Comparison of ENCODE assay signal across 1 cellular context in the genomic region with DNA sequence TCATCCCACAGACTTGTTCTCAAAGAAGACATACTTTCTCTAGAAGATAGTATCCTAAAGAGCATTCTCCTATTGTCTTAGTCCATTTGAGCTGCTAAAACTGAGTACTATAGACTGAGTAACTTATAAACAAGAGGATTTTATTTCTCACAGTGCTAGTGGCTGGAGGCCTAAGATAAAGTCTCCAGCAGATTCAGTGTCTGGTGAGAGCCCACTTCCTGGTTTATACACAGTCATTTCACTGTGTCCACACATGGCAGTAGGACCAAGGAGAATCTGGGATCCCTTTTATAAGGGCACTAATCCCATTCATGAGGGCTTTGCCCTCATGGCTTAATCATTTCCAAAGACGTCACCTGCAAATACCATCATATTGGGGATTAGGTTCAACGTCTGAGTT.
TF ChIP-seq lines count a peak whose summit lies in the region.

No MANE protein-coding gene starts in this region.

TF ChIP-seq in K562, 482 proteins besides CTCF, POLR2A, EP300 and RAD21 (continued from another document):
- TF ChIP-seq, protein P1, sequence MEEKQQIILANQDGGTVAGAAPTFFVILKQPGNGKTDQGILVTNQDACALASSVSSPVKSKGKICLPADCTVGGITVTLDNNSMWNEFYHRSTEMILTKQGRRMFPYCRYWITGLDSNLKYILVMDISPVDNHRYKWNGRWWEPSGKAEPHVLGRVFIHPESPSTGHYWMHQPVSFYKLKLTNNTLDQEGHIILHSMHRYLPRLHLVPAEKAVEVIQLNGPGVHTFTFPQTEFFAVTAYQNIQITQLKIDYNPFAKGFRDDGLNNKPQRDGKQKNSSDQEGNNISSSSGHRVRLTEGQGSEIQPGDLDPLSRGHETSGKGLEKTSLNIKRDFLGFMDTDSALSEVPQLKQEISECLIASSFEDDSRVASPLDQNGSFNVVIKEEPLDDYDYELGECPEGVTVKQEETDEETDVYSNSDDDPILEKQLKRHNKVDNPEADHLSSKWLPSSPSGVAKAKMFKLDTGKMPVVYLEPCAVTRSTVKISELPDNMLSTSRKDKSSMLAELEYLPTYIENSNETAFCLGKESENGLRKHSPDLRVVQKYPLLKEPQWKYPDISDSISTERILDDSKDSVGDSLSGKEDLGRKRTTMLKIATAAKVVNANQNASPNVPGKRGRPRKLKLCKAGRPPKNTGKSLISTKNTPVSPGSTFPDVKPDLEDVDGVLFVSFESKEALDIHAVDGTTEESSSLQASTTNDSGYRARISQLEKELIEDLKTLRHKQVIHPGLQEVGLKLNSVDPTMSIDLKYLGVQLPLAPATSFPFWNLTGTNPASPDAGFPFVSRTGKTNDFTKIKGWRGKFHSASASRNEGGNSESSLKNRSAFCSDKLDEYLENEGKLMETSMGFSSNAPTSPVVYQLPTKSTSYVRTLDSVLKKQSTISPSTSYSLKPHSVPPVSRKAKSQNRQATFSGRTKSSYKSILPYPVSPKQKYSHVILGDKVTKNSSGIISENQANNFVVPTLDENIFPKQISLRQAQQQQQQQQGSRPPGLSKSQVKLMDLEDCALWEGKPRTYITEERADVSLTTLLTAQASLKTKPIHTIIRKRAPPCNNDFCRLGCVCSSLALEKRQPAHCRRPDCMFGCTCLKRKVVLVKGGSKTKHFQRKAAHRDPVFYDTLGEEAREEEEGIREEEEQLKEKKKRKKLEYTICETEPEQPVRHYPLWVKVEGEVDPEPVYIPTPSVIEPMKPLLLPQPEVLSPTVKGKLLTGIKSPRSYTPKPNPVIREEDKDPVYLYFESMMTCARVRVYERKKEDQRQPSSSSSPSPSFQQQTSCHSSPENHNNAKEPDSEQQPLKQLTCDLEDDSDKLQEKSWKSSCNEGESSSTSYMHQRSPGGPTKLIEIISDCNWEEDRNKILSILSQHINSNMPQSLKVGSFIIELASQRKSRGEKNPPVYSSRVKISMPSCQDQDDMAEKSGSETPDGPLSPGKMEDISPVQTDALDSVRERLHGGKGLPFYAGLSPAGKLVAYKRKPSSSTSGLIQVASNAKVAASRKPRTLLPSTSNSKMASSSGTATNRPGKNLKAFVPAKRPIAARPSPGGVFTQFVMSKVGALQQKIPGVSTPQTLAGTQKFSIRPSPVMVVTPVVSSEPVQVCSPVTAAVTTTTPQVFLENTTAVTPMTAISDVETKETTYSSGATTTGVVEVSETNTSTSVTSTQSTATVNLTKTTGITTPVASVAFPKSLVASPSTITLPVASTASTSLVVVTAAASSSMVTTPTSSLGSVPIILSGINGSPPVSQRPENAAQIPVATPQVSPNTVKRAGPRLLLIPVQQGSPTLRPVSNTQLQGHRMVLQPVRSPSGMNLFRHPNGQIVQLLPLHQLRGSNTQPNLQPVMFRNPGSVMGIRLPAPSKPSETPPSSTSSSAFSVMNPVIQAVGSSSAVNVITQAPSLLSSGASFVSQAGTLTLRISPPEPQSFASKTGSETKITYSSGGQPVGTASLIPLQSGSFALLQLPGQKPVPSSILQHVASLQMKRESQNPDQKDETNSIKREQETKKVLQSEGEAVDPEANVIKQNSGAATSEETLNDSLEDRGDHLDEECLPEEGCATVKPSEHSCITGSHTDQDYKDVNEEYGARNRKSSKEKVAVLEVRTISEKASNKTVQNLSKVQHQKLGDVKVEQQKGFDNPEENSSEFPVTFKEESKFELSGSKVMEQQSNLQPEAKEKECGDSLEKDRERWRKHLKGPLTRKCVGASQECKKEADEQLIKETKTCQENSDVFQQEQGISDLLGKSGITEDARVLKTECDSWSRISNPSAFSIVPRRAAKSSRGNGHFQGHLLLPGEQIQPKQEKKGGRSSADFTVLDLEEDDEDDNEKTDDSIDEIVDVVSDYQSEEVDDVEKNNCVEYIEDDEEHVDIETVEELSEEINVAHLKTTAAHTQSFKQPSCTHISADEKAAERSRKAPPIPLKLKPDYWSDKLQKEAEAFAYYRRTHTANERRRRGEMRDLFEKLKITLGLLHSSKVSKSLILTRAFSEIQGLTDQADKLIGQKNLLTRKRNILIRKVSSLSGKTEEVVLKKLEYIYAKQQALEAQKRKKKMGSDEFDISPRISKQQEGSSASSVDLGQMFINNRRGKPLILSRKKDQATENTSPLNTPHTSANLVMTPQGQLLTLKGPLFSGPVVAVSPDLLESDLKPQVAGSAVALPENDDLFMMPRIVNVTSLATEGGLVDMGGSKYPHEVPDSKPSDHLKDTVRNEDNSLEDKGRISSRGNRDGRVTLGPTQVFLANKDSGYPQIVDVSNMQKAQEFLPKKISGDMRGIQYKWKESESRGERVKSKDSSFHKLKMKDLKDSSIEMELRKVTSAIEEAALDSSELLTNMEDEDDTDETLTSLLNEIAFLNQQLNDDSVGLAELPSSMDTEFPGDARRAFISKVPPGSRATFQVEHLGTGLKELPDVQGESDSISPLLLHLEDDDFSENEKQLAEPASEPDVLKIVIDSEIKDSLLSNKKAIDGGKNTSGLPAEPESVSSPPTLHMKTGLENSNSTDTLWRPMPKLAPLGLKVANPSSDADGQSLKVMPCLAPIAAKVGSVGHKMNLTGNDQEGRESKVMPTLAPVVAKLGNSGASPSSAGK (IDR thresholded peaks at IDR 0.05) = peak; percentile 28; the same call in 1 of the 2 replicates
- no peak for TF ChIP-seq TAL1 (IDR thresholded peaks at IDR 0.05)
- TF ChIP-seq FOXK2 (conservative IDR thresholded peaks at IDR 0.05 in 1 of 2, IDR thresholded peaks at IDR 0.05 in 1 of 2; ENCODE audit: low read depth in 2 of 2) = peak; percentile 59; a peak in 2 of 4 replicates
- peak; percentile 50 for TF ChIP-seq TCF3 (CRISPR knock-in tag; IDR thresholded peaks at IDR 0.05)
- peak; percentile 49; the same call in 1 of the 2 replicates for TF ChIP-seq SOX6 (IDR thresholded peaks at IDR 0.05)
- TF ChIP-seq, protein P2, sequence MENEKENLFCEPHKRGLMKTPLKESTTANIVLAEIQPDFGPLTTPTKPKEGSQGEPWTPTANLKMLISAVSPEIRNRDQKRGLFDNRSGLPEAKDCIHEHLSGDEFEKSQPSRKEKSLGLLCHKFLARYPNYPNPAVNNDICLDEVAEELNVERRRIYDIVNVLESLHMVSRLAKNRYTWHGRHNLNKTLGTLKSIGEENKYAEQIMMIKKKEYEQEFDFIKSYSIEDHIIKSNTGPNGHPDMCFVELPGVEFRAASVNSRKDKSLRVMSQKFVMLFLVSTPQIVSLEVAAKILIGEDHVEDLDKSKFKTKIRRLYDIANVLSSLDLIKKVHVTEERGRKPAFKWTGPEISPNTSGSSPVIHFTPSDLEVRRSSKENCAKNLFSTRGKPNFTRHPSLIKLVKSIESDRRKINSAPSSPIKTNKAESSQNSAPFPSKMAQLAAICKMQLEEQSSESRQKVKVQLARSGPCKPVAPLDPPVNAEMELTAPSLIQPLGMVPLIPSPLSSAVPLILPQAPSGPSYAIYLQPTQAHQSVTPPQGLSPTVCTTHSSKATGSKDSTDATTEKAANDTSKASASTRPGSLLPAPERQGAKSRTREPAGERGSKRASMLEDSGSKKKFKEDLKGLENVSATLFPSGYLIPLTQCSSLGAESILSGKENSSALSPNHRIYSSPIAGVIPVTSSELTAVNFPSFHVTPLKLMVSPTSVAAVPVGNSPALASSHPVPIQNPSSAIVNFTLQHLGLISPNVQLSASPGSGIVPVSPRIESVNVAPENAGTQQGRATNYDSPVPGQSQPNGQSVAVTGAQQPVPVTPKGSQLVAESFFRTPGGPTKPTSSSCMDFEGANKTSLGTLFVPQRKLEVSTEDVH (IDR thresholded peaks at IDR 0.05; ENCODE audit: low read depth, partially characterized antibody) = no peak
